ENCODE assay signal across 34 cellular contexts in the genomic region with DNA sequence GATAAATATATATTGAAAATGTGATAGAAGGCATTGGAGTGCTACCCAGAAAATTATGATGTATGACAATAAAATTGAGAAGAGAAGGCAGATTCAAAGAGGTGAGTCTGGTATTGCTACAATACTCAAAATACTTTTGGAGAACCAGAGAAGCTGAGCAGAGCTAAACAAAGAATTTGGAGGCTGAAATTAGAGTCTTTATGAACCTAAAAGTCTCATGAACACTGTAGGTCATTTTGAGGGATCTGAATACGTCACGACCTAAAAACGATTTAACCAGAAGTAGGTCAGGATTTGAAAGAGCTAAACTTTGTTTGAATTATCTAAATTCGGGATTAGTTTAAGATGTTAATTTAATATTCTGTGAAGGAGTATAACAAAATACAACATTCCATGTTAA.
"Had no signal": no experiment of that assay in that cellular context is flagged by ENCODE, and none has a peak within 500 bp of the region (broad histone marks: within the 10 kb centered on the region; RNA-seq: fewer than 3 reads in every experiment).

No MANE protein-coding gene starts in this region.

- H3K27ac ChIP-seq: KMS-11, SK-N-MC, WERI-Rb-1 had no signal

- H3K4me3 Mint-ChIP-seq: activated CD4-positive, alpha-beta memory T cell treated with anti-CD3 and anti-CD28 coated beads, Interleukin-2, amount 10 ng/mL, durations not matched to agents 7 days and 5 days; activated CD8-positive, alpha-beta memory T cell treated with anti-CD3 and anti-CD28 coated beads, Interleukin-2, amount 10 ng/mL, durations not matched to agents 7 days and 5 days; activated naive CD4-positive, alpha-beta T cell treated with anti-CD3 and anti-CD28 coated beads, Interleukin-2, amount 10 ng/mL, durations not matched to agents 7 days and 5 days; activated naive CD8-positive, alpha-beta T cell; activated naive CD8-positive, alpha-beta T cell treated with anti-CD3 and anti-CD28 coated beads, Interleukin-2, amount 50 U/mL, for 24 hours; brain had no signal

- ATAC-seq: activated CD8-positive, alpha-beta memory T cell treated with anti-CD3 and anti-CD28 coated beads, Interleukin-2, amount 10 ng/mL, durations not matched to agents 7 days and 5 days; activated naive CD8-positive, alpha-beta T cell treated with anti-CD3 and anti-CD28 coated beads, Interleukin-2, amount 50 U/mL, for 24 hours; PC-3 had no signal

- H3K4me2 ChIP-seq: KMS-11 had no signal

- H3K4me3 ChIP-seq: SK-N-MC had no signal

- H3K36me3 Mint-ChIP-seq: activated CD8-positive, alpha-beta memory T cell treated with anti-CD3 and anti-CD28 coated beads, Interleukin-2, amount 10 ng/mL, durations not matched to agents 7 days and 5 days; activated naive CD4-positive, alpha-beta T cell treated with anti-CD3 and anti-CD28 coated beads, Interleukin-2, amount 10 ng/mL, durations not matched to agents 7 days and 5 days; brain had no signal

- DNase-seq: activated CD4-positive, alpha-beta memory T cell treated with anti-CD3 and anti-CD28 coated beads, Interleukin-2, amount 10 ng/mL, durations not matched to agents 7 days and 5 days; activated CD4-positive, alpha-beta T cell treated with anti-CD3 and anti-CD28 coated beads for 1 hour; activated CD4-positive, alpha-beta T cell treated with anti-CD3 and anti-CD28 coated beads for 48 hours; activated CD4-positive, CD25-positive, alpha-beta regulatory T cell; activated CD8-positive, alpha-beta memory T cell treated with anti-CD3 and anti-CD28 coated beads for 24 hours; activated CD8-positive, alpha-beta memory T cell treated with anti-CD3 and anti-CD28 coated beads, Interleukin-2, amount 10 ng/mL, durations not matched to agents 7 days and 5 days; activated CD8-positive, alpha-beta memory T cell treated with anti-CD3 and anti-CD28 coated beads, Interleukin-2, amount 50 U/mL, for 48 hours; activated effector memory CD4-positive, alpha-beta T cell treated with Interleukin-2 at 50 U/mL for 16 hours; activated naive CD4-positive, alpha-beta T cell treated with anti-CD3 and anti-CD28 coated beads, Interleukin-2, amount 10 ng/mL, durations not matched to agents 7 days and 5 days; activated naive CD8-positive, alpha-beta T cell treated with anti-CD3 and anti-CD28 coated beads, Interleukin-2, amount 50 U/mL, for 24 hours; activated T-cell treated with anti-CD3 and anti-CD28 coated beads, Interleukin-2, amount 50 U/mL, for 48 hours; anterior cingulate cortex; caudate nucleus; cerebellar nuclear complex; MV-4-11; NCI-H1092; NCI-H1436 treated with DMSO at 0.1 percent for 48 hours; NCI-H1694 treated with DMSO at 0.1 percent for 48 hours; NCI-H2029; NCI-H510A; NCI-H526 treated with DMSO at 0.1 percent for 48 hours; NCI-H774; NK-92 treated with Interleukin-12 subunit alpha and Interleukin-12 subunit beta, amount 100 ng/mL, for 24 hours; PC-3; Right ventricle myocardium superior; SW 1271; T-helper 1 cell; T1000; WERI-Rb-1 had no signal

- H3K27ac Mint-ChIP-seq: activated CD4-positive, alpha-beta memory T cell treated with anti-CD3 and anti-CD28 coated beads, Interleukin-2, amount 10 ng/mL, durations not matched to agents 7 days and 5 days; activated CD8-positive, alpha-beta memory T cell treated with anti-CD3 and anti-CD28 coated beads, Interleukin-2, amount 10 ng/mL, durations not matched to agents 7 days and 5 days; activated naive CD4-positive, alpha-beta T cell treated with anti-CD3 and anti-CD28 coated beads, Interleukin-2, amount 10 ng/mL, durations not matched to agents 7 days and 5 days; activated naive CD8-positive, alpha-beta T cell; activated naive CD8-positive, alpha-beta T cell treated with anti-CD3 and anti-CD28 coated beads, Interleukin-2, amount 50 U/mL, for 24 hours; brain had no signal

- H3K36me3 ChIP-seq: WERI-Rb-1 had no signal

- H3K9ac ChIP-seq: KMS-11 had no signal

- H3K4me1 Mint-ChIP-seq: activated CD4-positive, alpha-beta memory T cell treated with anti-CD3 and anti-CD28 coated beads, Interleukin-2, amount 10 ng/mL, durations not matched to agents 7 days and 5 days; activated CD8-positive, alpha-beta memory T cell treated with anti-CD3 and anti-CD28 coated beads, Interleukin-2, amount 10 ng/mL, durations not matched to agents 7 days and 5 days; activated naive CD4-positive, alpha-beta T cell treated with anti-CD3 and anti-CD28 coated beads, Interleukin-2, amount 10 ng/mL, durations not matched to agents 7 days and 5 days; activated naive CD8-positive, alpha-beta T cell treated with anti-CD3 and anti-CD28 coated beads, Interleukin-2, amount 50 U/mL, for 24 hours; brain had no signal

- FAIRE-seq: bronchial epithelial cell had no signal

- H3K27me3 Mint-ChIP-seq: activated CD4-positive, alpha-beta memory T cell treated with anti-CD3 and anti-CD28 coated beads, Interleukin-2, amount 10 ng/mL, durations not matched to agents 7 days and 5 days; activated CD8-positive, alpha-beta memory T cell treated with anti-CD3 and anti-CD28 coated beads, Interleukin-2, amount 10 ng/mL, durations not matched to agents 7 days and 5 days; activated naive CD4-positive, alpha-beta T cell treated with anti-CD3 and anti-CD28 coated beads, Interleukin-2, amount 10 ng/mL, durations not matched to agents 7 days and 5 days; activated naive CD8-positive, alpha-beta T cell; activated naive CD8-positive, alpha-beta T cell treated with anti-CD3 and anti-CD28 coated beads, Interleukin-2, amount 50 U/mL, for 24 hours; brain had no signal
